13 cellular contexts compared by ENCODE assay signal in genomic region chr18:54775686-54776085, GRCh38. TPM values are rescaled to one million over a fixed set of nuclear protein-coding genes. Genes with fewer than 3 reads are reported as not detected.
DNase-seq lines count a peak whose midpoint lies in the region; ATAC-seq, FAIRE-seq and TF ChIP-seq lines count a peak whose summit lies in the region.
"Had no signal": no experiment of that assay in that cellular context is flagged by ENCODE, and none has a peak within 500 bp of the region (broad histone marks: within the 10 kb centered on the region; RNA-seq: fewer than 3 reads in every experiment).

No MANE protein-coding gene starts in this region.

- 25 to 29% methylated on average over 3 of the region's 3 CpGs for WGBS in pancreas, 2 donors

- H3K9me3 Mint-ChIP-seq in activated CD4-positive, alpha-beta T cell treated with anti-CD3 and anti-CD28 coated beads, Interleukin-2, amount 10 ng/mL, durations not matched to agents 7 days and 5 days, result no peaks in the 10 kb centered on the region
- H3K9me3 Mint-ChIP-seq: activated B cell treated with CpG ODN at 0.5 μM for 24 hours had no signal

- peak overlapping the region; percentile 42 for H3K4me2 ChIP-seq in endothelial cell of umbilical vein (ENCODE audit: insufficient read depth, low read length)

- no peak overlapping the region for H3K4me3 Mint-ChIP-seq in activated CD4-positive, alpha-beta T cell treated with anti-CD3 and anti-CD28 coated beads, Interleukin-2, amount 10 ng/mL, durations not matched to agents 7 days and 5 days
- H3K4me3 Mint-ChIP-seq: activated B cell treated with CpG ODN at 0.5 μM for 24 hours had no signal

- H3K27me3 ChIP-seq in Panc1 (ENCODE audit: control insufficient read depth, insufficient read depth, low read length) (no peaks in the 10 kb centered on the region), endothelial cell of umbilical vein (ENCODE audit: control insufficient read depth in 2 of 2, insufficient read depth in 2 of 2, low read length in 2 of 2) (no peaks in the 10 kb centered on the region), pancreas (no peaks in the 10 kb centered on the region)
- H3K27me3 ChIP-seq: spleen, testis had no signal

- DNase-seq in ELR (ENCODE audit: low read depth) (peak; percentile 95), Panc1 (ENCODE audit: low read depth, low spot score) (no peak), endothelial cell of umbilical vein (ENCODE audit: low read depth, low spot score) (peak; percentile 68), pancreas (peak in 3 of 6 donors; percentile 29 to 59 (median 36)), NOMO-1 (lab: John Stamatoyannopoulos, UW; ENCODE audit: unreplicated experiment in 2 of 2) (no peak), DMS114 treated with DMSO at 0.1 percent for 48 hours (lab: John Stamatoyannopoulos, UW; ENCODE audit: unreplicated experiment) (no peak)
- no peak for DNase-seq in activated CD4-positive, alpha-beta T cell treated with anti-CD3 and anti-CD28 coated beads, Interleukin-2, amount 10 ng/mL, durations not matched to agents 7 days and 5 days
- DNase-seq in stimulated activated CD4-positive, alpha-beta T cell treated with anti-CD3 and anti-CD28 coated beads, Interleukin-4, amount 100 ng/mL, for 4 hours, result no peak
- DNase-seq: activated B cell treated with CpG ODN at 0.5 μM for 24 hours, spleen, testis had no signal

- H3K9me3 ChIP-seq in Panc1 (ENCODE audit: control insufficient read depth, insufficient read depth, low read depth, low read length), result no peaks in the 10 kb centered on the region
- H3K9me3 ChIP-seq in endothelial cell of umbilical vein (replicated peaks; ENCODE audit: control insufficient read depth, insufficient read depth, low read length), result no peaks in the 10 kb centered on the region
- no peaks in the 10 kb centered on the region for H3K9me3 ChIP-seq in pancreas
- H3K9me3 ChIP-seq: spleen, testis had no signal

- no peak for TF ChIP-seq POLR2A in endothelial cell of umbilical vein (IDR thresholded peaks at IDR 0.05; ENCODE audit: low read depth, low read length)

- peaks cover 9% of the 10 kb centered on the region for H3K4me1 Mint-ChIP-seq in activated CD4-positive, alpha-beta T cell treated with anti-CD3 and anti-CD28 coated beads, Interleukin-2, amount 10 ng/mL, durations not matched to agents 7 days and 5 days
- H3K4me1 Mint-ChIP-seq: activated B cell treated with CpG ODN at 0.5 μM for 24 hours had no signal

- H3K27ac ChIP-seq in Panc1 (ENCODE audit: low read length) (peak overlapping the region; percentile 51; the same call in 1 of the 2 replicates), endothelial cell of umbilical vein (ENCODE audit: insufficient read depth, low read depth, low read length) (peak overlapping the region; percentile 88), pancreas (peak overlapping the region in 3 of 4 donors; percentile 7 to 69 (median 65))
- H3K27ac ChIP-seq: spleen, testis had no signal

- TF ChIP-seq CTCF in Panc1 (IDR thresholded peaks at IDR 0.05) (peak; percentile 26; the same call in 1 of the 2 replicates), endothelial cell of umbilical vein (IDR thresholded peaks at IDR 0.05; ENCODE audit: extremely low read depth in 1 of 2, insufficient read depth in 1 of 2, low read depth in 1 of 2, low read length in 2 of 2) (peak; percentile 14 to 38), pancreas (IDR thresholded peaks at IDR 0.05) (peak in 1 of 4 donors; percentile 35)

- no peaks in the 10 kb centered on the region for H4K20me1 ChIP-seq in endothelial cell of umbilical vein (replicated peaks; ENCODE audit: control insufficient read depth, extremely low read depth, insufficient read depth, low read length)

- dilution Hi-C loops in endothelial cell of umbilical vein (cut with MboI; ENCODE audit: extremely low pct_ligation_motif_present, low sequenced_read_pairs), result no loop called here

- CTCF ChIA-PET in Panc1 (lab: Charles Lee), result no interaction called here
- CTCF ChIA-PET in endothelial cell of umbilical vein (lab: Charles Lee), result interaction anchor here (0.6 to 2.1 kb wide), 12 partner anchors 12 to 208 kb away, joined by 3 to 13 read pairs (median 4); no protein-coding TSS in a partner anchor
- CTCF ChIA-PET in activated CD4-positive, alpha-beta T cell treated with anti-CD3 and anti-CD28 coated beads, Interleukin-2, amount 10 ng/mL, durations not matched to agents 7 days and 5 days (lab: Charles Lee), result no interaction called here

- H3K27me3 Mint-ChIP-seq in activated CD4-positive, alpha-beta T cell treated with anti-CD3 and anti-CD28 coated beads, Interleukin-2, amount 10 ng/mL, durations not matched to agents 7 days and 5 days, result no peaks in the 10 kb centered on the region
- H3K27me3 Mint-ChIP-seq: activated B cell treated with CpG ODN at 0.5 μM for 24 hours had no signal

- no peaks in the 10 kb centered on the region for H3K36me3 Mint-ChIP-seq in activated CD4-positive, alpha-beta T cell treated with anti-CD3 and anti-CD28 coated beads, Interleukin-2, amount 10 ng/mL, durations not matched to agents 7 days and 5 days (ENCODE audit: low read depth)

- peak; percentile 46 for FAIRE-seq in endothelial cell of umbilical vein (lab: Jason Lieb, UNC)
- no peak for FAIRE-seq in pancreas (lab: Jason Lieb, UNC)
- FAIRE-seq: islet of Langerhans had no signal

- ATAC-seq in Panc1, result peak; percentile 84
- ATAC-seq in pancreas, result peak; percentile 77 to 91 (median 80)

- no peak overlapping the region for H3K27ac Mint-ChIP-seq in activated CD4-positive, alpha-beta T cell treated with anti-CD3 and anti-CD28 coated beads, Interleukin-2, amount 10 ng/mL, durations not matched to agents 7 days and 5 days
- H3K27ac Mint-ChIP-seq: activated B cell treated with CpG ODN at 0.5 μM for 24 hours had no signal

- H2AFZ ChIP-seq in endothelial cell of umbilical vein (ENCODE audit: low read depth, low read length), result no peak overlapping the region

- in situ Hi-C loops in Panc1 (cut with HindIII; ENCODE audit: low pct_unique_long_range_greater_than_20kb, low sequenced_read_pairs), result no loop called here

- H3K79me2 ChIP-seq in endothelial cell of umbilical vein (ENCODE audit: control insufficient read depth, insufficient read depth, low read length), result no peaks in the 10 kb centered on the region

- peak overlapping the region; percentile 68 for H3K9ac ChIP-seq in endothelial cell of umbilical vein (replicated peaks; ENCODE audit: extremely low read depth, insufficient read depth, low read length)

- no peaks in the 10 kb centered on the region for H3K9me1 ChIP-seq in endothelial cell of umbilical vein (replicated peaks; ENCODE audit: control insufficient read depth, extremely low read depth, insufficient read depth, low read length)

- intact Hi-C loops in Panc1 (cut with micrococcal nuclease; ENCODE audit: unreplicated experiment) (no loop called here), endothelial cell of umbilical vein (cut with micrococcal nuclease) (loop anchor here (1.0 kb wide), 1 partner anchor 31 kb away; no protein-coding TSS in a partner anchor), pancreas (cut with DNase I) (no loop called here)

- BruUV-seq in Panc1 (replicated peaks; lab: Mats Ljungman, UMichigan) (no TSS peak), endothelial cell of umbilical vein (replicated peaks; lab: Mats Ljungman, UMichigan) (TSS peak; percentile 34)

- H3K36me3 ChIP-seq in Panc1 (ENCODE audit: control insufficient read depth, insufficient read depth, low read length) (no peaks in the 10 kb centered on the region), endothelial cell of umbilical vein (ENCODE audit: control insufficient read depth in 2 of 2, extremely low read depth in 1 of 2, insufficient read depth in 2 of 2, low read length in 2 of 2) (no peaks in the 10 kb centered on the region), pancreas (no peaks in the 10 kb centered on the region)
- H3K36me3 ChIP-seq: spleen had no signal

- H3K4me3 ChIP-seq in Panc1 (ENCODE audit: low read depth in 2 of 2, low read length in 2 of 2) (no peak overlapping the region), endothelial cell of umbilical vein (replicated peaks in 1 of 3; ENCODE audit: insufficient read depth in 1 of 3, low read depth in 1 of 3, low read length in 3 of 3) (no peak overlapping the region), pancreas (no peak overlapping the region)
- H3K4me3 ChIP-seq: spleen, testis had no signal

- POLR2A ChIA-PET in Panc1 (lab: Charles Lee), result no interaction called here
- POLR2A ChIA-PET in endothelial cell of umbilical vein (lab: Charles Lee), result no interaction called here
- POLR2A ChIA-PET in activated CD4-positive, alpha-beta T cell treated with anti-CD3 and anti-CD28 coated beads, Interleukin-2, amount 10 ng/mL, durations not matched to agents 7 days and 5 days (lab: Charles Lee), result no interaction called here

- peaks cover 9% of the 10 kb centered on the region for H3K4me1 ChIP-seq in Panc1 (ENCODE audit: control insufficient read depth, insufficient read depth, low read length)
- H3K4me1 ChIP-seq in endothelial cell of umbilical vein (ENCODE audit: control insufficient read depth, extremely low read depth, insufficient read depth, low read length), result peaks cover 16% of the 10 kb centered on the region
- peaks cover 3 to 40% (median 27%) of the 10 kb centered on the region in 3 donors for H3K4me1 ChIP-seq in pancreas
- H3K4me1 ChIP-seq: spleen, testis had no signal

TF ChIP-seq in endothelial cell of umbilical vein, 7 proteins besides CTCF, POLR2A, EP300 and RAD21 (continues in another document):
- TF ChIP-seq POLR2AphosphoS5 (IDR thresholded peaks at IDR 0.05; ENCODE audit: insufficient read depth, low read depth, low read length) (no peak), FOS (IDR thresholded peaks at IDR 0.05; ENCODE audit: borderline replicate concordance, insufficient read depth, low read length) (peak; percentile 42), MYC (IDR thresholded peaks at IDR 0.05; ENCODE audit: low read depth, low read length) (no peak), JUN (IDR thresholded peaks at IDR 0.05; ENCODE audit: borderline replicate concordance, insufficient read depth, insufficient read length, low read depth) (peak; percentile 45)

RNA-seq across cellular contexts. Expression of gene RAB27B, which starts 52.6 kb away (rescaled TPM):
- total RNA-seq in Panc1 (2021; ENCODE audit: unreplicated experiment) (3.9 TPM), endothelial cell of umbilical vein (0.09 TPM in 1 of 2 replicates, not detected in the other), pancreas (10 to 100 TPM in 1 of 6 donors, 1 to 10 TPM in 5; 5.2 to 12.9 (median 6.4) TPM)
- polyA plus RNA-seq in Panc1 (2012; ENCODE audit: insufficient read length), result 2.0 TPM
- polyA plus RNA-seq in endothelial cell of umbilical vein (not detected in 2 replicates), pancreas (under 1 TPM; 0.61 to 0.73 TPM)
- 0.01 TPM in 2 replicates for polyA plus RNA-seq in endothelial cell of umbilical vein (2011; cell fraction: cytosol; rRNA removed)
- 0.01 and 0.03 TPM in 2 replicates for polyA plus RNA-seq in endothelial cell of umbilical vein (2011; cell fraction: nucleus; rRNA removed)
- 0.07 TPM in 1 of 2 replicates, not detected in the other for polyA plus RNA-seq in endothelial cell of umbilical vein (2012)
- polyA minus RNA-seq in endothelial cell of umbilical vein, result 0.02 TPM in 1 of 2 replicates, not detected in the other
- 7.2 TPM for polyA minus RNA-seq in endothelial cell of umbilical vein (2011; cell fraction: cytosol; rRNA and poly(A)+ RNA removed)
- 0.05 TPM in 1 of 2 replicates, not detected in the other for polyA minus RNA-seq in endothelial cell of umbilical vein (2011; cell fraction: nucleus; rRNA and poly(A)+ RNA removed)
- total RNA-seq in activated CD4-positive, alpha-beta T cell treated with anti-CD3 and anti-CD28 coated beads, Interleukin-2, amount 10 ng/mL, durations not matched to agents 7 days and 5 days, result 1 to 10 TPM; 4.8 to 5.2 TPM
- total RNA-seq: G401 had no signal

Comparison
In these comparisons a context has a peak if more than half of its experiments do, and no peak if none do; other contexts are left out.
1. DNase-seq: peak in ELR (single experiment) and endothelial cell of umbilical vein (single experiment); none in Panc1 (single experiment), NOMO-1 (0 of 2), activated CD4-positive, alpha-beta T cell treated with anti-CD3 and anti-CD28 coated beads, Interleukin-2, amount 10 ng/mL, durations not matched to agents 7 days and 5 days (single experiment), stimulated activated CD4-positive, alpha-beta T cell treated with anti-CD3 and anti-CD28 coated beads, Interleukin-4, amount 100 ng/mL, for 4 hours (0 of 2) and DMS114 treated with DMSO at 0.1 percent for 48 hours (single experiment).
2. Peak in every context shown above with its lines, with median percentiles within 50 percentile points of each other: H3K27ac ChIP-seq.